Comparison of ENCODE assay signal across 23 cellular contexts in genomic region chr13:97753942-97754670, GRCh38.
DNase-seq lines count a peak whose midpoint lies in the region; ATAC-seq and TF ChIP-seq lines count a peak whose summit lies in the region.
"Had no signal": no experiment of that assay in that cellular context is flagged by ENCODE, and none has a peak within 500 bp of the region (broad histone marks: within the 10 kb centered on the region; RNA-seq: fewer than 3 reads in every experiment).

No MANE protein-coding gene starts in this region.

- peaks cover 4% of the 10 kb centered on the region for H3K4me1 Mint-ChIP-seq in endothelial cell (ENCODE audit: unreplicated experiment)
- no peaks in the 10 kb centered on the region for H3K4me1 Mint-ChIP-seq in CD4-positive, alpha-beta T cell (ENCODE audit: low read depth)
- H3K4me1 Mint-ChIP-seq: activated naive CD8-positive, alpha-beta T cell treated with anti-CD3 and anti-CD28 coated beads, Interleukin-2, amount 50 U/mL, for 24 hours had no signal

- H3K9me3 ChIP-seq in A673 (ENCODE audit: low read depth, low read length, poor library complexity, severe bottlenecking) (no peaks in the 10 kb centered on the region), DND-41 (ENCODE audit: insufficient read depth, low read length, severe bottlenecking) (no peaks in the 10 kb centered on the region)
- H3K9me3 ChIP-seq in CD4-positive, alpha-beta T cell (ENCODE audit: control insufficient read depth, low read length) = no peaks in the 10 kb centered on the region
- H3K9me3 ChIP-seq: MG63, uterus had no signal

- DNase-seq in A673 (ENCODE audit: low spot score) (no peak), DND-41 (no peak), LNCaP clone FGC (ENCODE audit: low read depth) (no peak), endothelial cell (ENCODE audit: low spot score) (no peak), pons (ENCODE audit: low spot score) (no peak), coronary artery (ENCODE audit: low spot score) (no peak)
- DNase-seq in CD4-positive, alpha-beta T cell = no peak
- DNase-seq: activated naive CD8-positive, alpha-beta T cell treated with anti-CD3 and anti-CD28 coated beads, Interleukin-2, amount 50 U/mL, for 24 hours; activated T-cell treated with anti-CD3 and anti-CD28 coated beads, Interleukin-2, amount 50 U/mL, for 1 hour; central memory CD4-positive, alpha-beta T cell; kidney glomerular epithelial cell; MG63; midbrain; NCI-H2081 treated with DMSO at 0.1 percent for 48 hours; NCI-H748 treated with DMSO at 0.1 percent for 48 hours; occipital lobe; RPMI8226; small intestine; uterus had no signal

- no peak overlapping the region for H3K4me3 ChIP-seq in A673 (ENCODE audit: low read depth, low read length, poor library complexity, severe bottlenecking)
- H3K4me3 ChIP-seq in DND-41 (ENCODE audit: low read depth in 1 of 2, low read length in 2 of 2) = no peak overlapping the region
- no peak overlapping the region for H3K4me3 ChIP-seq in LNCaP clone FGC (ENCODE audit: low read depth, low read length)
- no peak overlapping the region for H3K4me3 ChIP-seq in coronary artery
- H3K4me3 ChIP-seq: BLaER1 treated with 17β-estradiol and CSF1 and Interleukin-3, amounts not matched to agents 10 nM and 100 nM; MG63; uterus had no signal

- no peak overlapping the region for H3K27ac Mint-ChIP-seq in endothelial cell (ENCODE audit: unreplicated experiment)
- no peak overlapping the region for H3K27ac Mint-ChIP-seq in CD4-positive, alpha-beta T cell
- H3K27ac Mint-ChIP-seq: activated naive CD8-positive, alpha-beta T cell treated with anti-CD3 and anti-CD28 coated beads, Interleukin-2, amount 50 U/mL, for 24 hours; stimulated activated naive CD8-positive, alpha-beta T cell treated with anti-CD3 and anti-CD28 coated beads, Interleukin-15, Interleukin-2, amounts not matched to agents 100 ng/mL and 50 ng/mL, for 24 hours had no signal

- H3K36me3 ChIP-seq in A673 (ENCODE audit: insufficient read depth, low read length, poor library complexity, severe bottlenecking) = no peaks in the 10 kb centered on the region
- no peaks in the 10 kb centered on the region for H3K36me3 ChIP-seq in DND-41 (ENCODE audit: insufficient read depth, low read length)
- H3K36me3 ChIP-seq: BLaER1 treated with 17β-estradiol and CSF1 and Interleukin-3, amounts not matched to agents 10 nM and 100 nM; MG63; uterus had no signal

- no peak overlapping the region for H2AFZ ChIP-seq in DND-41 (ENCODE audit: low read depth, low read length)

- H3K27me3 ChIP-seq in A673 (replicated peaks; ENCODE audit: insufficient read depth, low read depth, low read length, poor library complexity) (no peaks in the 10 kb centered on the region), DND-41 (ENCODE audit: insufficient read depth, low read length, poor library complexity) (no peaks in the 10 kb centered on the region)
- no peaks in the 10 kb centered on the region for H3K27me3 ChIP-seq in CD4-positive, alpha-beta T cell (ENCODE audit: control insufficient read depth, insufficient read depth, low read length)
- H3K27me3 ChIP-seq: BLaER1 treated with 17β-estradiol and CSF1 and Interleukin-3, amounts not matched to agents 10 nM and 100 nM; uterus had no signal

- H3K36me3 Mint-ChIP-seq in endothelial cell (ENCODE audit: low read depth, unreplicated experiment) = no peaks in the 10 kb centered on the region
- no peaks in the 10 kb centered on the region for H3K36me3 Mint-ChIP-seq in CD4-positive, alpha-beta T cell (ENCODE audit: low read depth)

- CTCF ChIA-PET in A673 (lab: Charles Lee) = no interaction called here
- CTCF ChIA-PET in CD4-positive, alpha-beta T cell (lab: Charles Lee) = no interaction called here

- ATAC-seq in DND-41 (ENCODE audit: insufficient read depth, low read depth) (no peak), HG03108 (IDR thresholded peaks at IDR 0.05; ENCODE audit: unreplicated experiment) (no peak)
- ATAC-seq in CD4-positive, alpha-beta T cell (ENCODE audit: poor library complexity) = no peak
- ATAC-seq: activated CD4-positive, CD25-positive, alpha-beta regulatory T cell treated with anti-CD3 and anti-CD28 coated beads, Interleukin-2, amount 50 U/mL, for 24 hours; activated naive CD8-positive, alpha-beta T cell treated with anti-CD3 and anti-CD28 coated beads, Interleukin-2, amount 50 U/mL, for 24 hours had no signal

- H3K79me2 ChIP-seq in DND-41 (ENCODE audit: insufficient read depth, low read length) = no peaks in the 10 kb centered on the region

- no peaks in the 10 kb centered on the region for H3K9me3 Mint-ChIP-seq in endothelial cell (ENCODE audit: unreplicated experiment)
- no peaks in the 10 kb centered on the region for H3K9me3 Mint-ChIP-seq in CD4-positive, alpha-beta T cell
- H3K9me3 Mint-ChIP-seq: activated naive CD8-positive, alpha-beta T cell treated with anti-CD3 and anti-CD28 coated beads, Interleukin-2, amount 50 U/mL, for 24 hours; stimulated activated naive CD8-positive, alpha-beta T cell treated with anti-CD3 and anti-CD28 coated beads, Interleukin-15, Interleukin-2, amounts not matched to agents 100 ng/mL and 50 ng/mL, for 24 hours had no signal

- POLR2A ChIA-PET in A673 (lab: Charles Lee; ENCODE audit: low non-redundant PET) = no interaction called here
- POLR2A ChIA-PET in CD4-positive, alpha-beta T cell (lab: Charles Lee) = no interaction called here

- H3K4me3 Mint-ChIP-seq in endothelial cell (ENCODE audit: unreplicated experiment) = no peak overlapping the region
- H3K4me3 Mint-ChIP-seq in CD4-positive, alpha-beta T cell = no peak overlapping the region
- H3K4me3 Mint-ChIP-seq: activated naive CD8-positive, alpha-beta T cell treated with anti-CD3 and anti-CD28 coated beads, Interleukin-2, amount 50 U/mL, for 24 hours; stimulated activated naive CD8-positive, alpha-beta T cell treated with anti-CD3 and anti-CD28 coated beads, Interleukin-15, Interleukin-2, amounts not matched to agents 100 ng/mL and 50 ng/mL, for 24 hours had no signal

- H3K4me1 ChIP-seq in A673 (ENCODE audit: insufficient read depth, low read length, poor library complexity, severe bottlenecking) (no peaks in the 10 kb centered on the region), DND-41 (ENCODE audit: insufficient read depth, low read length) (no peaks in the 10 kb centered on the region)
- H3K4me1 ChIP-seq: BLaER1 treated with 17β-estradiol and CSF1 and Interleukin-3, amounts not matched to agents 10 nM and 100 nM; uterus had no signal

- TF ChIP-seq CTCF in A673 (conservative IDR thresholded peaks at IDR 0.05; ENCODE audit: low read depth, low read length) = peak; percentile 47
- peak; percentile 25 for TF ChIP-seq CTCF in DND-41 (IDR thresholded peaks at IDR 0.05; ENCODE audit: borderline replicate concordance, extremely low read depth, low read length, poor library complexity, severe bottlenecking)
- peak; percentile 6; the same call in 1 of the 2 replicates for TF ChIP-seq CTCF in LNCaP clone FGC (IDR thresholded peaks at IDR 0.05; ENCODE audit: control insufficient read depth, extremely low read depth, insufficient read depth)
- TF ChIP-seq CTCF in endothelial cell (IDR thresholded peaks at IDR 0.05; ENCODE audit: unreplicated experiment) = peak; percentile 22
- TF ChIP-seq CTCF in coronary artery (IDR thresholded peaks at IDR 0.05) = no peak
- TF ChIP-seq CTCF in CD4-positive, alpha-beta T cell (IDR thresholded peaks at IDR 0.05) = no peak

- intact Hi-C loops in A673 (cut with micrococcal nuclease; ENCODE audit: unreplicated experiment) = no loop called here
- intact Hi-C loops in CD4-positive, alpha-beta T cell (cut with DNase I, micrococcal nuclease) = no loop called here

- H3K9ac ChIP-seq in DND-41 (ENCODE audit: low read depth, low read length) = no peak overlapping the region
- H3K9ac ChIP-seq: BLaER1 treated with 17β-estradiol and CSF1 and Interleukin-3, amounts not matched to agents 10 nM and 100 nM had no signal

- H4K20me1 ChIP-seq in DND-41 (ENCODE audit: insufficient read depth, low read length) = no peaks in the 10 kb centered on the region
- H4K20me1 ChIP-seq: BLaER1 treated with 17β-estradiol and CSF1 and Interleukin-3, amounts not matched to agents 10 nM and 100 nM had no signal

- H3K27me3 Mint-ChIP-seq in endothelial cell (ENCODE audit: unreplicated experiment) = peaks cover 4% of the 10 kb centered on the region
- peaks cover 14% of the 10 kb centered on the region for H3K27me3 Mint-ChIP-seq in CD4-positive, alpha-beta T cell

- H3K27ac ChIP-seq in A673 (ENCODE audit: low read depth, low read length, poor library complexity, severe bottlenecking) (no peak overlapping the region), DND-41 (ENCODE audit: low read length) (no peak overlapping the region), coronary artery (no peak overlapping the region)
- no peak overlapping the region for H3K27ac ChIP-seq in CD4-positive, alpha-beta T cell (ENCODE audit: low read depth, low read length)
- H3K27ac ChIP-seq: BLaER1 treated with 17β-estradiol and CSF1 and Interleukin-3, amounts not matched to agents 10 nM and 100 nM; uterus had no signal

- no peak overlapping the region for H3K4me2 ChIP-seq in DND-41 (ENCODE audit: insufficient read depth, low read length)
- H3K4me2 ChIP-seq: BLaER1 treated with 17β-estradiol and CSF1 and Interleukin-3, amounts not matched to agents 10 nM and 100 nM had no signal

- no TSS peak for BruUV-seq in A673 (replicated peaks; lab: Mats Ljungman, UMichigan)

Comparison
In these comparisons a context has a peak if more than half of its experiments do, and no peak if none do; other contexts are left out.
1. CTCF ChIP-seq: peak in A673 (single experiment), DND-41 (single experiment), LNCaP clone FGC (single experiment) and endothelial cell (single experiment); none in coronary artery (single experiment) and CD4-positive, alpha-beta T cell (single experiment).